10 cellular contexts compared by ENCODE assay signal in genomic region chr15:81292516-81293001, GRCh38. TPM values are rescaled to one million over a fixed set of nuclear protein-coding genes. Genes with fewer than 3 reads are reported as not detected.
DNase-seq lines count a peak whose midpoint lies in the region; ATAC-seq and TF ChIP-seq lines count a peak whose summit lies in the region.
"Had no signal": no experiment of that assay in that cellular context is flagged by ENCODE, and none has a peak within 500 bp of the region (broad histone marks: within the 10 kb centered on the region; RNA-seq: fewer than 3 reads in every experiment).

No MANE protein-coding gene starts in this region.

- TF ChIP-seq CTCF in GM06990 (IDR thresholded peaks at IDR 0.05; ENCODE audit: insufficient read depth, low read length, poor library complexity, severe bottlenecking) (no peak), smooth muscle cell (IDR thresholded peaks at IDR 0.05; ENCODE audit: borderline replicate concordance, insufficient read depth, poor library complexity, severe bottlenecking) (no peak)

- peak overlapping the region; percentile 71 for H3K4me3 ChIP-seq in GM06990 (replicated peaks; ENCODE audit: low read depth, low read length)
- no peak overlapping the region for H3K4me3 ChIP-seq in smooth muscle cell

- H3K27ac ChIP-seq in KOPT-K1 (ENCODE audit: low read depth, low read length, poor library complexity, severe bottlenecking), result peak overlapping the region; percentile 98
- H3K27ac ChIP-seq in smooth muscle cell (ENCODE audit: low read depth), result no peak overlapping the region
- H3K27ac ChIP-seq: foreskin keratinocyte, VCaP had no signal

- peak; percentile 30 for ATAC-seq in GM21381 (IDR thresholded peaks at IDR 0.05; ENCODE audit: unreplicated experiment)
- ATAC-seq: foreskin keratinocyte had no signal

- H3K4me1 ChIP-seq in smooth muscle cell (ENCODE audit: low read depth), result no peaks in the 10 kb centered on the region

- H3K27me3 ChIP-seq in GM06990 (replicated peaks; ENCODE audit: control insufficient read depth, insufficient read depth, low read length), result no peaks in the 10 kb centered on the region
- no peaks in the 10 kb centered on the region for H3K27me3 ChIP-seq in smooth muscle cell (ENCODE audit: low read depth)
- H3K27me3 ChIP-seq: foreskin keratinocyte had no signal

- peak; percentile 70 for DNase-seq in GM06990 (ENCODE audit: extremely low read depth, insufficient read length)
- DNase-seq in effector CD8-positive, alpha-beta T cell (lab: John Stamatoyannopoulos, UW), result peak; percentile 22
- no peak for DNase-seq in NCI-H146 (lab: John Stamatoyannopoulos, UW)
- no peak for DNase-seq in NCI-H1105 treated with DMSO at 0.1 percent for 48 hours (lab: John Stamatoyannopoulos, UW)
- no peak for DNase-seq in NCI-H226
- DNase-seq in smooth muscle cell (lab: John Stamatoyannopoulos, UW; ENCODE audit: unreplicated experiment), result no peak
- DNase-seq: foreskin keratinocyte had no signal

- no peak overlapping the region for H2AFZ ChIP-seq in smooth muscle cell (ENCODE audit: low read depth)

- no peaks in the 10 kb centered on the region for H3K79me2 ChIP-seq in smooth muscle cell (ENCODE audit: low read depth)

- H3K36me3 ChIP-seq in GM06990 (ENCODE audit: control insufficient read depth, insufficient read depth, low read length) (no peaks in the 10 kb centered on the region), KOPT-K1 (ENCODE audit: insufficient read depth, low read length) (no peaks in the 10 kb centered on the region), smooth muscle cell (ENCODE audit: low read depth) (no peaks in the 10 kb centered on the region)

- H4K20me1 ChIP-seq in smooth muscle cell (ENCODE audit: low read depth), result no peaks in the 10 kb centered on the region

- H3K4me2 ChIP-seq in smooth muscle cell, result no peak overlapping the region

- H3K9me3 ChIP-seq in KOPT-K1 (ENCODE audit: insufficient read depth, low read length, poor library complexity, severe bottlenecking), result no peaks in the 10 kb centered on the region
- H3K9me3 ChIP-seq in smooth muscle cell (replicated peaks; ENCODE audit: low read depth), result no peaks in the 10 kb centered on the region

- no peaks in the 10 kb centered on the region for H3F3A ChIP-seq in smooth muscle cell (ENCODE audit: low read depth)

- WGBS in smooth muscle cell (ENCODE audit: low lambda C conversion rate), result 91% methylated on average over 12 of the region's 12 CpGs

- no peak overlapping the region for H3K9ac ChIP-seq in smooth muscle cell (ENCODE audit: low read depth)

RNA-seq across cellular contexts. Expression of gene STARD5, which starts 31.4 kb away (rescaled TPM):
- total RNA-seq in smooth muscle cell, result 3.3 and 6.2 TPM in 2 replicates
- 1.6 and 2.1 TPM in 2 replicates for polyA plus RNA-seq in smooth muscle cell

Comparison
In these comparisons a context has a peak if more than half of its experiments do, and no peak if none do; other contexts are left out.
1. DNase-seq: peak in GM06990 (single experiment) and effector CD8-positive, alpha-beta T cell (single experiment); none in NCI-H146 (single experiment), NCI-H1105 treated with DMSO at 0.1 percent for 48 hours (single experiment), NCI-H226 (single experiment) and smooth muscle cell (single experiment).